In the genomic region with DNA sequence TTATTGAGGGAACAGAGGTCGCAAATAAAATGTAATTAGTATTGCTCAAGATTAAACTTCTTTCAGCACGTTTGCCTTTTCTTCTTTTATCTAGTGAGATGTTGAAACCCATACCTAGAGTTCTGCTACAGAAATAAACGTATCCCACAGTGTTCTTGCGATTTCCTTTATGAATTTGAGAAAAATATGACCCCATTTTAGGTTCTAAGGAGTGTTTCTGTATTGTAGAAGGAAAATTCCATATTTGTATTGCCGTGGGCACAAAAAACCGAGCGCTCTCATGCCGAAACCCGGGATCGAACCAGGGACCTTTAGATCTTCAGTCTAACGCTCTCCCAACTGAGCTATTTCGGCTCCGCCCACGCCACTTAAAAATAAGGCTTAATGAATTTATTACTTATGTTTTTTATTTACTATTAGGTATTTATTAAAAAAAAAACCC, we compare ENCODE assay signal across 8 cellular contexts. TPM values are rescaled to one million over a fixed set of nuclear protein-coding genes. Genes with fewer than 3 reads are reported as not detected.
A peak's percentile ranks its signal among the peaks of the same experiment; 100 is the strongest.
DNase-seq lines count a peak whose midpoint lies in the region; ATAC-seq and TF ChIP-seq lines count a peak whose summit lies in the region.

No MANE protein-coding gene starts in this region.

- H3K4me3 ChIP-seq in NB4 (ENCODE audit: low read depth, low read length): peak overlapping the region; percentile 83
- peak overlapping the region; percentile 65 for H3K4me3 ChIP-seq in hepatocyte
- peak overlapping the region; percentile 91 for H3K4me3 ChIP-seq in skeletal muscle cell (ENCODE audit: low read depth, low read length)

- H3K4me2 ChIP-seq in hepatocyte: peak overlapping the region; percentile 71

- H3K36me3 ChIP-seq in hepatocyte (replicated peaks; ENCODE audit: insufficient read depth, low read depth): no peaks in the 10 kb centered on the region

- H3K9me2 ChIP-seq in hepatocyte (replicated peaks; ENCODE audit: insufficient read depth): no peaks in the 10 kb centered on the region

- peak overlapping the region; percentile 62 for H2AFZ ChIP-seq in hepatocyte

- peak overlapping the region; percentile 91 for H3K27ac ChIP-seq in hepatocyte

- no peaks in the 10 kb centered on the region for H3K9me3 ChIP-seq in hepatocyte (ENCODE audit: low read depth)

- WGBS in hepatocyte (ENCODE audit: low lambda C conversion rate, missing lambda C conversion rate): under 1% methylated on average over 14 of the region's 14 CpGs

- no peaks in the 10 kb centered on the region for H3K79me2 ChIP-seq in hepatocyte

- TF ChIP-seq CTCF in NB4 (IDR thresholded peaks at IDR 0.05; ENCODE audit: low read depth, low read length) (no peak), hepatocyte (IDR thresholded peaks at IDR 0.05; ENCODE audit: poor library complexity) (no peak)

- DNase-seq in AG20443 (ENCODE audit: low spot score) (peak; percentile 35), NB4 (ENCODE audit: low read depth) (peak; percentile 70), T-helper 1 cell (peak; percentile 37 to 75 (median 62)), amygdala (lab: John Stamatoyannopoulos, UW) (peak in 39 of 56 donors; percentile 8 to 71 (median 30)), hepatocyte (ENCODE audit: low spot score) (peak; percentile 81), skeletal muscle cell (ENCODE audit: low read depth) (no peak)

- no peak for TF ChIP-seq POLR2A in NB4 (IDR thresholded peaks at IDR 0.05; ENCODE audit: extremely low read depth, insufficient read length)

- ATAC-seq in GM21529 (IDR thresholded peaks at IDR 0.05; ENCODE audit: unreplicated experiment): peak; percentile 26
- ATAC-seq in HG02588 (IDR thresholded peaks at IDR 0.05; ENCODE audit: unreplicated experiment): no peak

- no peaks in the 10 kb centered on the region for H4K20me1 ChIP-seq in hepatocyte (ENCODE audit: insufficient read depth, poor library complexity, severe bottlenecking)

- H3K27me3 ChIP-seq in hepatocyte: no peaks in the 10 kb centered on the region

- H3K4me1 ChIP-seq in hepatocyte (ENCODE audit: insufficient read depth): peaks cover 3% of the 10 kb centered on the region

RNA-seq across cellular contexts. Expression of gene ZNF311, which starts 23.7 kb away (rescaled TPM):
- 0.56 and 1.3 TPM in 2 replicates for total RNA-seq in hepatocyte
- polyA plus RNA-seq in hepatocyte: 0.54 and 0.57 TPM in 2 replicates

RNA-seq across cellular contexts. Expression of gene TRIM27, which starts 57.6 kb away (rescaled TPM):
- total RNA-seq in hepatocyte: 60.8 and 62.7 TPM in 2 replicates
- polyA plus RNA-seq in hepatocyte: 50.3 and 57.0 TPM in 2 replicates
